ENCODE assay signal across 9 cellular contexts in the genomic region with DNA sequence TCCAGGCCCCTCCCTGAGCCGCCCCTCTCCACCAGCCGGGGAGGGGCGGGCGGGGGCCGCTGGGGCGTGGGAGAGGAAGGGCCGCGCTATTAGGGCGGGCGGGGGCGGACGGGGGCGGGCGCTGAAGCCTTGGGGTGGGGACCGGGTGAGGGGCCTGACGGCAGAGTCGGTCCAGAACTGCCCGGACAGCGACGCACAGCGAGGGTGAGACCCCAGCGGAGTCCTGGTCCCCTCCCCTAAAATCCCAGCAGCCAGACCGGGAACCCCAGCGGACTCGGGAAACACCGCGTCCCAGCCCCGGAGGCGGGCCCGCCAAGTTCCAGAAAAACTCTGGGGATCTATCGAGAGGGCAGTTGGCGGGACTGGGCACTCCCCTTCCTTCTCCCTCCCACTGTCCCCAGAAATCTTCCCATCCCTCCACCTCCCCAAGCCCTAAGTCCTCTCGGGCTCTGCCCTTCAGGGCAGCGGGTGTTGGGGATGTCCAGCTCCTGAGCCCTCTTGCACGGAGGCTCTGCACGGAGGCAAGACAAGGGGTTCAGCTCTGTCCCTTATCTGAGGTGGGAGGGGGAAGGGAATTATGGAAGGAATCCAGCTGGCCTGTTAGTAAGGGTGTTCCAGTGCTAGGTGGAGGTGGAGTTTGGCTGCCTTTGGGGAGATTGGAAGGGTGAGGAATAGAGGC. TPM values are rescaled to one million over a fixed set of nuclear protein-coding genes. Genes with fewer than 3 reads are reported as not detected.
A peak's percentile ranks its signal among the peaks of the same experiment; 100 is the strongest.
DNase-seq lines count a peak whose midpoint lies in the region; ATAC-seq lines count a peak whose summit lies in the region.
"Had no signal": no experiment of that assay in that cellular context is flagged by ENCODE, and none has a peak within 500 bp of the region (broad histone marks: within the 10 kb centered on the region; RNA-seq: fewer than 3 reads in every experiment).

TSS of gene PRICKLE4 (plus strand) at position 160 of the 679 bp plus-strand sequence. CDS start 2,692 bp downstream, outside the sequence.

- peak within 1 kb of the TSS; percentile 80 to 94 (median 87) for H3K4me3 Mint-ChIP-seq in CD4-positive, alpha-beta memory T cell
- peak within 1 kb of the TSS; percentile 84 for H3K4me3 Mint-ChIP-seq in activated T-helper 17 cell treated with anti-CD3 and anti-CD28 coated beads, Interleukin-2, amount 50 U/mL, for 72 hours

- H3K9me3 ChIP-seq in CD4-positive, alpha-beta memory T cell (ENCODE audit: control insufficient read depth in 1 of 2, low read length in 2 of 2): no peaks in the 10 kb centered on the region

- DNase-seq in CD4-positive, alpha-beta memory T cell: no peak
- DNase-seq in HT-29 (ENCODE audit: low spot score) (peak; percentile 75), cardiac septum (ENCODE audit: low spot score) (peak; percentile 85), pons (ENCODE audit: low spot score) (peak; percentile 18), NCI-H526 treated with DMSO at 0.1 percent for 48 hours (lab: John Stamatoyannopoulos, UW) (no peak)

- no peak for ATAC-seq in activated T-helper 17 cell treated with anti-CD3 and anti-CD28 coated beads, Interleukin-2, amount 50 U/mL, for 72 hours (replicated peaks)
- no peak for ATAC-seq in HG03045 (IDR thresholded peaks at IDR 0.05; ENCODE audit: unreplicated experiment)
- ATAC-seq in HG03039 (IDR thresholded peaks at IDR 0.05; ENCODE audit: unreplicated experiment): no peak

- peaks cover 2 to 3% of the 10 kb centered on the region in 2 donors for H3K27me3 Mint-ChIP-seq in CD4-positive, alpha-beta memory T cell
- peaks cover 4% of the 10 kb centered on the region for H3K27me3 Mint-ChIP-seq in activated T-helper 17 cell treated with anti-CD3 and anti-CD28 coated beads, Interleukin-2, amount 50 U/mL, for 72 hours

- POLR2A ChIA-PET in CD4-positive, alpha-beta memory T cell (lab: Charles Lee; ENCODE audit: partially characterized antibody): interaction anchor here (1.4 kb wide), 1 partner anchor 268 kb away, joined by 6 read pairs; no protein-coding TSS in a partner anchor

- peak within 1 kb of the TSS; percentile 44 for H3K27ac ChIP-seq in CD4-positive, alpha-beta memory T cell (ENCODE audit: low read depth, low read length)

- H3K4me3 ChIP-seq in CD4-positive, alpha-beta memory T cell (ENCODE audit: low read length in 2 of 2): peak within 1 kb of the TSS; percentile 44 to 76

- H3K4me1 ChIP-seq in CD4-positive, alpha-beta memory T cell (ENCODE audit: insufficient read depth, low read length): peaks cover 16% of the 10 kb centered on the region

- no peaks in the 10 kb centered on the region for H3K27me3 ChIP-seq in CD4-positive, alpha-beta memory T cell (ENCODE audit: insufficient read depth, low read length)

- no peaks in the 10 kb centered on the region for H3K36me3 ChIP-seq in CD4-positive, alpha-beta memory T cell (ENCODE audit: insufficient read depth, low read length)

- H3K36me3 Mint-ChIP-seq in CD4-positive, alpha-beta memory T cell: peaks cover 2 to 8% of the 10 kb centered on the region in 2 donors
- no peaks in the 10 kb centered on the region for H3K36me3 Mint-ChIP-seq in activated T-helper 17 cell treated with anti-CD3 and anti-CD28 coated beads, Interleukin-2, amount 50 U/mL, for 72 hours (ENCODE audit: low read depth)

- peak within 1 kb of the TSS in 4 of 7 donors; percentile 72 to 88 (median 84) for H3K27ac Mint-ChIP-seq in CD4-positive, alpha-beta memory T cell
- peak within 1 kb of the TSS; percentile 62 for H3K27ac Mint-ChIP-seq in activated T-helper 17 cell treated with anti-CD3 and anti-CD28 coated beads, Interleukin-2, amount 50 U/mL, for 72 hours

- CTCF ChIA-PET in CD4-positive, alpha-beta memory T cell (lab: Charles Lee; ENCODE audit: partially characterized antibody): interaction anchor here (1.1 to 9.8 kb wide), 6 partner anchors 11 to 434 kb away, joined by 3 to 178 read pairs (median 4); partner anchors contain the start of genes BYSL, MED20 and TAF8

- H3K4me1 Mint-ChIP-seq in CD4-positive, alpha-beta memory T cell: peaks cover 9 to 32% (median 16%) of the 10 kb centered on the region in 4 donors
- H3K4me1 Mint-ChIP-seq in activated T-helper 17 cell treated with anti-CD3 and anti-CD28 coated beads, Interleukin-2, amount 50 U/mL, for 72 hours: peaks cover 9% of the 10 kb centered on the region

- intact Hi-C loops in CD4-positive, alpha-beta memory T cell (cut with micrococcal nuclease): loop anchor here (1.0 to 10.0 kb wide), 7 partner anchors 45 to 1394 kb away; partner anchors contain the start of genes MRPS10, SRF, TFEB and USP49
- intact Hi-C loops in cardiac septum (cut with DNase I): loop anchor here (2.0 kb wide), 1 partner anchor 264 kb away; no protein-coding TSS in a partner anchor

- H3K9me3 Mint-ChIP-seq in CD4-positive, alpha-beta memory T cell: peaks cover 0 to under 1% (median 0%) of the 10 kb centered on the region in 8 donors
- no peaks in the 10 kb centered on the region for H3K9me3 Mint-ChIP-seq in activated T-helper 17 cell treated with anti-CD3 and anti-CD28 coated beads, Interleukin-2, amount 50 U/mL, for 72 hours

RNA-seq across cellular contexts. Expression of gene PRICKLE4, which starts in this region (rescaled TPM):
- total RNA-seq in CD4-positive, alpha-beta memory T cell: not detected
- not detected for polyA plus RNA-seq in CD4-positive, alpha-beta memory T cell
- 16.0 and 16.9 TPM in 2 replicates for total RNA-seq in HT-29 (2014; rRNA removed; shearing (Covaris generic))
- not detected for total RNA-seq in activated T-helper 17 cell treated with anti-CD3 and anti-CD28 coated beads, Interleukin-2, amount 50 U/mL, for 72 hours
- total RNA-seq in cardiac septum: 1.7 TPM
- total RNA-seq: T-helper 2 cell treated with Interferon-gamma antibody and Interleukin-4, amounts not matched to agents 100 ng/mL and 5 ng/mL, for 36 hours had no signal

Comparison
In these comparisons a context has a peak if more than half of its experiments do, and no peak if none do; other contexts are left out.
1. DNase-seq: peak in HT-29 (single experiment), cardiac septum (single experiment) and pons (single experiment); none in CD4-positive, alpha-beta memory T cell (0 of 5) and NCI-H526 treated with DMSO at 0.1 percent for 48 hours (single experiment).